Comparison of ENCODE assay signal across 1 cellular context in genomic region chr7:131110294-131111080, GRCh38.
TF ChIP-seq lines count a peak whose summit lies in the region.

No MANE protein-coding gene starts in this region.

TF ChIP-seq in HepG2, 621 proteins besides CTCF, POLR2A, EP300 and RAD21 (continued from another document and continues in another):
- no peak for TF ChIP-seq ARID3A (IDR thresholded peaks at IDR 0.05; ENCODE audit: low read depth, low read length)
- TF ChIP-seq GLMP (CRISPR knock-in tag; IDR thresholded peaks at IDR 0.05; ENCODE audit: borderline replicate concordance), result no peak
- no peak for TF ChIP-seq ATF7 (IDR thresholded peaks at IDR 0.05)
- TF ChIP-seq ATF7 (CRISPR knock-in tag; IDR thresholded peaks at IDR 0.05), result 0 out of 2 replicates have a peak, but pooled peaks have one; percentile 0
- TF ChIP-seq EED (CRISPR knock-in tag; IDR thresholded peaks at IDR 0.05), result no peak
- TF ChIP-seq NR2C2 (CRISPR knock-in tag; IDR thresholded peaks at IDR 0.05; ENCODE audit: borderline replicate concordance), result 0 out of 2 replicates have a peak, but pooled peaks have one; percentile 5
- no peak for TF ChIP-seq SNAPC2 (CRISPR knock-in tag; IDR thresholded peaks at IDR 0.05)
- no peak for TF ChIP-seq PRPF4 (IDR thresholded peaks at IDR 0.05; ENCODE audit: low read depth, low read length, poor library complexity, severe bottlenecking)
- TF ChIP-seq PRMT3 (CRISPR knock-in tag; IDR thresholded peaks at IDR 0.05; ENCODE audit: borderline replicate concordance, low read depth), result no peak
- no peak for TF ChIP-seq HIVEP1 (CRISPR knock-in tag; IDR thresholded peaks at IDR 0.05)
- TF ChIP-seq NCOA5 (CRISPR knock-in tag; IDR thresholded peaks at IDR 0.05), result no peak
- TF ChIP-seq STAT6 (CRISPR knock-in tag; IDR thresholded peaks at IDR 0.05; ENCODE audit: borderline replicate concordance), result no peak
- 0 out of 2 replicates have a peak, but pooled peaks have one; percentile 26 for TF ChIP-seq PHF20 (CRISPR knock-in tag; IDR thresholded peaks at IDR 0.05)
- TF ChIP-seq EZH2 (conservative IDR thresholded peaks at IDR 0.05; ENCODE audit: low read depth, low read length), result no peak
- TF ChIP-seq HDAC6 (IDR thresholded peaks at IDR 0.05; ENCODE audit: low read depth, low read length), result no peak
- no peak for TF ChIP-seq ZSCAN29 (CRISPR knock-in tag; conservative IDR thresholded peaks at IDR 0.05)
- no peak; the same call in 1 of the 2 replicates for TF ChIP-seq KDM5B (CRISPR knock-in tag; IDR thresholded peaks at IDR 0.05; ENCODE audit: borderline replicate concordance)
- TF ChIP-seq GATA4 (IDR thresholded peaks at IDR 0.05; ENCODE audit: borderline replicate concordance, low read depth), result no peak
- no peak for TF ChIP-seq TBL1XR1 (IDR thresholded peaks at IDR 0.05; ENCODE audit: borderline replicate concordance, low read length, partially characterized antibody)
- TF ChIP-seq ZNF253 (CRISPR knock-in tag; IDR thresholded peaks at IDR 0.05; ENCODE audit: borderline replicate concordance), result no peak
- no peak for TF ChIP-seq ZBTB40 (IDR thresholded peaks at IDR 0.05)
- TF ChIP-seq ZBTB40 (CRISPR knock-in tag; IDR thresholded peaks at IDR 0.05), result no peak
- no peak for TF ChIP-seq DRAP1 (CRISPR knock-in tag; IDR thresholded peaks at IDR 0.05)
- TF ChIP-seq RNF219 (CRISPR knock-in tag; IDR thresholded peaks at IDR 0.05), result no peak
- TF ChIP-seq ZNF275 (CRISPR knock-in tag; IDR thresholded peaks at IDR 0.05; ENCODE audit: borderline replicate concordance), result no peak
- no peak for TF ChIP-seq POGK (CRISPR knock-in tag; conservative IDR thresholded peaks at IDR 0.05)
- no peak for TF ChIP-seq SRY (CRISPR knock-in tag; IDR thresholded peaks at IDR 0.05)
- TF ChIP-seq ZNF232 (CRISPR knock-in tag; IDR thresholded peaks at IDR 0.05; ENCODE audit: borderline replicate concordance), result no peak
- TF ChIP-seq SMC3 (IDR thresholded peaks at IDR 0.05; ENCODE audit: low read length), result no peak
- TF ChIP-seq ZNF503 (CRISPR knock-in tag; IDR thresholded peaks at IDR 0.05), result no peak
- no peak for TF ChIP-seq MYNN (CRISPR knock-in tag; IDR thresholded peaks at IDR 0.05; ENCODE audit: low read depth)
- TF ChIP-seq KDM5A (IDR thresholded peaks at IDR 0.05; ENCODE audit: borderline replicate concordance, low read length), result no peak
- TF ChIP-seq SRSF9 (IDR thresholded peaks at IDR 0.05; ENCODE audit: borderline replicate concordance, insufficient read depth, low read depth, low read length, poor library complexity, severe bottlenecking), result no peak
- no peak for TF ChIP-seq DDIT3 (CRISPR knock-in tag; IDR thresholded peaks at IDR 0.05)
